Comparison of ENCODE assay signal across 13 cellular contexts in the genomic region with DNA sequence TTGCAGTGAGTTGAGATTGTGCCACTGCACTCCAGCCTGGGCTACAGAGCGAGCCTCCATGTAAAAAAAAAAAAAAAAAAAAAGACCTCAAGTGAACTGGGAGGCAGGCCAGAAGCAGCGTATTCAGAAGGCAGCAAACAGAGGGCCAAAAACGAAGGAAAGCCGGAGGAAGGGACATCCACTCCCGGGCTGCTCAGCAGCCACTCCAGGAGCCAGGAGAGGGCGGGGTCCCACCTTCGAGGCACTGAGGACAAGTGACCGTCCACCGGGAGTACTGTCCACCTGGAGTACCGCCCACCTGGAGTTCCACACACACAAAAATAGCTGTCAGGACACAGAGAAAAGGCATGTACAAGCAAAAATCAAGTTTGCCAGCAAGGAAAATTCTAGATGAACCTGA. TPM values are rescaled to one million over a fixed set of nuclear protein-coding genes. Genes with fewer than 3 reads are reported as not detected.
DNase-seq lines count a peak whose midpoint lies in the region; ATAC-seq, FAIRE-seq and TF ChIP-seq lines count a peak whose summit lies in the region.
"Had no signal": no experiment of that assay in that cellular context is flagged by ENCODE, and none has a peak within 500 bp of the region (broad histone marks: within the 10 kb centered on the region; RNA-seq: fewer than 3 reads in every experiment).

No MANE protein-coding gene starts in this region.

- H3K27ac ChIP-seq in BLaER1 treated with 17β-estradiol and CSF1 and Interleukin-3, amounts not matched to agents 10 nM and 100 nM, result peak overlapping the region in 5 of 11 experiments; percentile 9 to 58 (median 41); a peak in 7 of 22 replicates
- H3K27ac ChIP-seq in astrocyte (ENCODE audit: low read depth, low read length), result no peak overlapping the region

- H3K9me3 ChIP-seq in BLaER1 treated with 17β-estradiol and CSF1 and Interleukin-3, amounts not matched to agents 10 nM and 100 nM (replicated peaks in 1 of 11), result no peaks in the 10 kb centered on the region
- no peaks in the 10 kb centered on the region for H3K9me3 ChIP-seq in astrocyte (ENCODE audit: insufficient read depth, low read depth, low read length)
- H3K9me3 ChIP-seq: BE2C had no signal

- peak overlapping the region in 7 of 11 experiments; percentile 0 to 93 (median 37); a peak in 9 of 22 replicates for H3K9ac ChIP-seq in BLaER1 treated with 17β-estradiol and CSF1 and Interleukin-3, amounts not matched to agents 10 nM and 100 nM
- no peak overlapping the region for H3K9ac ChIP-seq in astrocyte (ENCODE audit: low read length)

- H2AFZ ChIP-seq in astrocyte (ENCODE audit: low read depth, low read length), result no peak overlapping the region

- H3K27ac Mint-ChIP-seq in astrocyte (ENCODE audit: unreplicated experiment) (peak overlapping the region; percentile 13), progenitor cell of endocrine pancreas (peak overlapping the region; percentile 65)
- H3K27ac Mint-ChIP-seq: T-helper 2 cell treated with Interferon-gamma antibody and Interleukin-4, amounts not matched to agents 5 μg/mL and 100 μg/mL, for 36 hours had no signal

- H3K79me2 ChIP-seq in astrocyte (ENCODE audit: insufficient read depth, low read length), result peaks cover 97% of the 10 kb centered on the region

- intact Hi-C loops in left cardiac atrium (cut with DNase I), result no loop called here

- peak overlapping the region; percentile 6 for H3K4me3 Mint-ChIP-seq in astrocyte (ENCODE audit: unreplicated experiment)
- H3K4me3 Mint-ChIP-seq in progenitor cell of endocrine pancreas (ENCODE audit: low read depth), result peak overlapping the region; percentile 37
- H3K4me3 Mint-ChIP-seq: T-helper 2 cell treated with Interferon-gamma antibody and Interleukin-4, amounts not matched to agents 5 μg/mL and 100 μg/mL, for 36 hours had no signal

- no peak for FAIRE-seq in astrocyte (lab: Jason Lieb, UNC)

- ATAC-seq in left cardiac atrium, result peak in 1 of 2 donors; percentile 15
- ATAC-seq in HG03439 (IDR thresholded peaks at IDR 0.05; ENCODE audit: unreplicated experiment), result no peak

- peaks cover 9% of the 10 kb centered on the region for H3K4me1 Mint-ChIP-seq in astrocyte (ENCODE audit: low read depth, unreplicated experiment)
- peaks cover 44% of the 10 kb centered on the region for H3K4me1 Mint-ChIP-seq in progenitor cell of endocrine pancreas (ENCODE audit: low read depth)

- H3K4me1 ChIP-seq in BLaER1 treated with 17β-estradiol and CSF1 and Interleukin-3, amounts not matched to agents 10 nM and 100 nM, result peaks cover 54 to 100% (median 94%) of the 10 kb centered on the region in 10 experiments
- peaks cover 10% of the 10 kb centered on the region for H3K4me1 ChIP-seq in astrocyte (ENCODE audit: insufficient read depth, low read length)
- H3K4me1 ChIP-seq: BE2C had no signal

- H3K4me2 ChIP-seq in BLaER1 treated with 17β-estradiol and CSF1 and Interleukin-3, amounts not matched to agents 10 nM and 100 nM, result peak overlapping the region in 5 of 11 experiments; percentile 70 to 98 (median 97); a peak in 10 of 22 replicates
- H3K4me2 ChIP-seq in astrocyte (ENCODE audit: low read length), result peak overlapping the region; percentile 11

- no peaks in the 10 kb centered on the region for H3K27me3 ChIP-seq in BLaER1 treated with 17β-estradiol and CSF1 and Interleukin-3, amounts not matched to agents 10 nM and 100 nM
- H3K27me3 ChIP-seq in astrocyte (ENCODE audit: insufficient read depth, low read length), result no peaks in the 10 kb centered on the region
- H3K27me3 ChIP-seq: BE2C had no signal

- no peaks in the 10 kb centered on the region for H3K27me3 Mint-ChIP-seq in astrocyte (ENCODE audit: low read depth, unreplicated experiment)
- H3K27me3 Mint-ChIP-seq in progenitor cell of endocrine pancreas, result no peaks in the 10 kb centered on the region

- peaks cover 16 to 85% (median 43%) of the 10 kb centered on the region in 11 experiments; a peak in 21 of 22 replicates for H3K36me3 ChIP-seq in BLaER1 treated with 17β-estradiol and CSF1 and Interleukin-3, amounts not matched to agents 10 nM and 100 nM
- H3K36me3 ChIP-seq in astrocyte (ENCODE audit: insufficient read depth, low read length), result no peaks in the 10 kb centered on the region
- H3K36me3 ChIP-seq: BE2C had no signal

- peak; percentile 32 for DNase-seq in astrocyte (ENCODE audit: low read depth)
- DNase-seq in left cardiac atrium, result peak; percentile 60
- DNase-seq in progenitor cell of endocrine pancreas (ENCODE audit: low spot score, unreplicated experiment), result no peak
- DNase-seq in UCSD-AML1 (lab: John Stamatoyannopoulos, UW; ENCODE audit: unreplicated experiment), result no peak
- DNase-seq in kidney glomerular epithelial cell (lab: John Stamatoyannopoulos, UW), result no peak
- no peak for DNase-seq in glomerular visceral epithelial cell (ENCODE audit: extremely low spot score)
- DNase-seq: activated CD8-positive, alpha-beta memory T cell treated with anti-CD3 and anti-CD28 coated beads, Interleukin-2, amount 50 U/mL, for 4 hours; BE2C; GOT3; stimulated activated CD4-positive, alpha-beta T cell treated with anti-CD3 and anti-CD28 coated beads, Interleukin-15, amount 100 ng/mL, for 24 hours had no signal

- H4K20me1 ChIP-seq in BLaER1 treated with 17β-estradiol and CSF1 and Interleukin-3, amounts not matched to agents 10 nM and 100 nM, result peaks cover 88 to 100% (median 98%) of the 10 kb centered on the region in 11 experiments
- peaks cover 95% of the 10 kb centered on the region for H4K20me1 ChIP-seq in astrocyte (ENCODE audit: insufficient read depth, low read length)

- TF ChIP-seq CTCF in astrocyte (IDR thresholded peaks at IDR 0.05; ENCODE audit: insufficient read depth, low read depth, low read length) (no peak), progenitor cell of endocrine pancreas (IDR thresholded peaks at IDR 0.05; ENCODE audit: unreplicated experiment) (no peak)

- H3K4me3 ChIP-seq in BLaER1 treated with 17β-estradiol and CSF1 and Interleukin-3, amounts not matched to agents 10 nM and 100 nM, result peak overlapping the region in 1 of 10 experiments; percentile 14; a peak in 1 of 20 replicates
- no peak overlapping the region for H3K4me3 ChIP-seq in astrocyte (ENCODE audit: insufficient read depth, low read depth, low read length)

- H3K36me3 Mint-ChIP-seq in astrocyte (ENCODE audit: low read depth, unreplicated experiment) (no peaks in the 10 kb centered on the region), progenitor cell of endocrine pancreas (ENCODE audit: insufficient read depth) (peaks cover 1% of the 10 kb centered on the region)

- H3K9me3 Mint-ChIP-seq in astrocyte (ENCODE audit: unreplicated experiment), result no peaks in the 10 kb centered on the region
- no peaks in the 10 kb centered on the region for H3K9me3 Mint-ChIP-seq in progenitor cell of endocrine pancreas (ENCODE audit: low read depth)
- H3K9me3 Mint-ChIP-seq: T-helper 2 cell treated with Interferon-gamma antibody and Interleukin-4, amounts not matched to agents 5 μg/mL and 100 μg/mL, for 36 hours had no signal

RNA-seq across cellular contexts. Expression of gene TOLLIP, which starts 5.5 kb away (rescaled TPM):
- total RNA-seq in astrocyte, result 44.8 and 46.4 TPM in 2 replicates
- total RNA-seq in left cardiac atrium, result 10 to 100 TPM; 43.4 to 50.8 TPM
- 41.2 and 44.4 TPM in 2 replicates for total RNA-seq in progenitor cell of endocrine pancreas

Comparison
In these comparisons a context has a peak if more than half of its experiments do, and no peak if none do; other contexts are left out.
1. DNase-seq: peak in astrocyte (single experiment) and left cardiac atrium (single experiment); none in progenitor cell of endocrine pancreas (single experiment), UCSD-AML1 (single experiment), kidney glomerular epithelial cell (single experiment) and glomerular visceral epithelial cell (single experiment).